In the genomic region with DNA sequence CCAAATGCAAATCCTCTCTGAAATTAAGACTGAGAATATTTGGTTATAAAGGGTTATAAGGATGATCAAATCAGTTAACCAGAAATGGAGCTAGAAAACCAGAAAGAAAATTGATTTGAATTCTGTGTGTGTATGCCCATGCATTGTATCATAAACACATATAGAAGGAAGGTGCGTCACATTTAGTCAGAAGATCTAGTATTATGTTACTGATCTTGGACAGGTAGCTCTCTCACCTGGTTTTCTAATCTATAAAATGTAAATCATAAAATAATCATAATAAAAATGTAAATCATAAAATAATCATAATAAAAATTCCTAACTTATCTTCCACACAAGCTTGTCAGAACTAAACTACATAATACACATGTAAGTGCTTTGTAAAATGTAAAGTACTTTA, we compare ENCODE assay signal across 21 cellular contexts.
"Had no signal": no experiment of that assay in that cellular context is flagged by ENCODE, and none has a peak within 500 bp of the region (broad histone marks: within the 10 kb centered on the region; RNA-seq: fewer than 3 reads in every experiment).

No MANE protein-coding gene starts in this region.

- H3K36me3 ChIP-seq: esophagus muscularis mucosa, heart right ventricle, left lung, lower lobe of right lung had no signal

- H3K27me3 ChIP-seq: dorsolateral prefrontal cortex, esophagus muscularis mucosa, foreskin keratinocyte, gastroesophageal sphincter, heart right ventricle, left lung had no signal

- H3K9me3 ChIP-seq: esophagus muscularis mucosa, gastroesophageal sphincter, heart right ventricle, left lung, lower lobe of right lung had no signal

- H3K27ac ChIP-seq: coronary artery, dorsolateral prefrontal cortex, esophagus muscularis mucosa, foreskin keratinocyte, gastroesophageal sphincter, heart right ventricle, left lung, lower lobe of right lung had no signal

- FAIRE-seq: endothelial cell of umbilical vein, frontal cortex, islet of Langerhans, keratinocyte had no signal

- ATAC-seq: foreskin keratinocyte, gastroesophageal sphincter, heart right ventricle, left lung, left ventricle myocardium superior, lower lobe of right lung had no signal

- DNase-seq: cerebellar nuclear complex; dermis blood vessel endothelial cell; dorsolateral prefrontal cortex; effector CD4-positive, alpha-beta T cell; effector memory CD4-positive, alpha-beta T cell; foreskin keratinocyte; glutamatergic neuron; head of caudate nucleus; heart right ventricle; hippocampal formation; left lung; left ventricle myocardium superior; lower lobe of right lung; mesenchymal stem cell had no signal

- H3K4me1 ChIP-seq: esophagus muscularis mucosa, foreskin keratinocyte, gastroesophageal sphincter, heart right ventricle, left lung, lower lobe of right lung had no signal

- H3K4me3 ChIP-seq: coronary artery, dorsolateral prefrontal cortex, esophagus muscularis mucosa, gastroesophageal sphincter, heart right ventricle, left lung, lower lobe of right lung had no signal
